8 cellular contexts compared by ENCODE assay signal in the genomic region with DNA sequence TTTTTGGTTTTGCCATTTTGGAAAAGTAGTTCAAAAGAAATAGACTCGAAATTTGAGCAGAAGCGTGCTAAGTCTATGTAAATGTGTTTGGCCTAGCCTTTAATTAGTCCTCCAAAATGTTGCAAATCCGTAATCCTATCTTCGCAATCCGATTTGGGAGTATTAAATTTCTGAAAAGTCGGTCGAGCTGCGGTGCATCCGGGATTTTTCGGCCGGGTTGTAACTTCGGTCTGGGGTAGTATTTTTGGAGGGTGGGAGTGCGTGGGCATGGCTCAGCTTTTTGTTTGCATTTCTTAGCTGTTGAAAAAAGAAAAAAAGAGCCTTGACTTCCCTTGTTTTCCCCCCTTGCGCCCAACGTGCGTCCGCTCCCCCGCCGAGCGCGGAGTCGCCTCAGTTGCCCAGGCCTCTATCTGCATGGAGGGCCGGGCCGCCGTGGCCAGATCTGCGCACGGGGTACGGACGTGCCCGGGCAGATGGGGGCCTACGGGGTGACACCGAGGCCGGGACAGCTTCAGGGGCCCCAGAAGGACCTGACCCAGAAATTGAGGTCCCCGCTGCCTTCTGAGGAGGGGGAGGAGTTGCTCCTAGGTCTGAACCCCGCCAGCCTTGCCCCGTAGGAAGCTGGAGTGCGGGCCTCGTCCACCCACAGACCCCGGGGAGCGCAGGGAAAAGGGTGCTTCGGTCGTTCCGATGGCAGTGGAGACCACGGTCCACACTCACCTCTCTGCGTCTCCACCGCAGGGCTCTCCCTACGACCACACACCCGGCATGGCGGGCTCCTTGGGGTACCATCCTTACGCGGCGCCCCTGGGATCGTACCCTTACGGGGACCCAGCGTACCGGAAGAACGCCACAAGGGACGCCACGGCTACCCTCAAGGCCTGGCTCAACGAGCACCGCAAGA. TPM values are rescaled to one million over a fixed set of nuclear protein-coding genes. Genes with fewer than 3 reads are reported as not detected.
DNase-seq lines count a peak whose midpoint lies in the region; ATAC-seq and TF ChIP-seq lines count a peak whose summit lies in the region.

No MANE protein-coding gene starts in this region.

- peaks cover 7% of the 10 kb centered on the region for H3K9me3 ChIP-seq in WERI-Rb-1 (ENCODE audit: severe bottlenecking)
- no peaks in the 10 kb centered on the region for H3K9me3 ChIP-seq in heart right ventricle
- no peaks in the 10 kb centered on the region for H3K9me3 ChIP-seq in subcutaneous abdominal adipose tissue (ENCODE audit: control insufficient read depth in 5 of 5, low read length in 5 of 5)

- H3K27ac ChIP-seq in WERI-Rb-1 (no peak overlapping the region), heart right ventricle (peak overlapping the region in 9 of 10 donors; percentile 68 to 96 (median 86)), subcutaneous abdominal adipose tissue (ENCODE audit: low read depth, low read length) (peak overlapping the region; percentile 75)

- peaks cover 27% of the 10 kb centered on the region for H3K4me1 Mint-ChIP-seq in T-helper 2 cell treated with Interferon-gamma antibody and Interleukin-4, amounts not matched to agents 5 μg/mL and 100 μg/mL, for 36 hours (ENCODE audit: low read depth)

- TF ChIP-seq CTCF in WERI-Rb-1 (IDR thresholded peaks at IDR 0.05; ENCODE audit: low read depth, low read length): no peak
- no peak for TF ChIP-seq CTCF in heart right ventricle (IDR thresholded peaks at IDR 0.05)

- peak overlapping the region; percentile 65 for H3K4me3 Mint-ChIP-seq in T-helper 2 cell treated with Interferon-gamma antibody and Interleukin-4, amounts not matched to agents 5 μg/mL and 100 μg/mL, for 36 hours

- peak overlapping the region; percentile 59 for H3K4me3 ChIP-seq in WERI-Rb-1 (ENCODE audit: low read depth, low read length)
- H3K4me3 ChIP-seq in heart right ventricle: peak overlapping the region; percentile 58 to 90 (median 74)
- H3K4me3 ChIP-seq in subcutaneous abdominal adipose tissue (ENCODE audit: low read depth in 1 of 5, low read length in 5 of 5): peak overlapping the region; percentile 80 to 88 (median 86)

- H3K9ac ChIP-seq in subcutaneous abdominal adipose tissue (ENCODE audit: low read length in 5 of 5): peak overlapping the region; percentile 51 to 81 (median 56)

- H3K27ac Mint-ChIP-seq in T-helper 2 cell treated with Interferon-gamma antibody and Interleukin-4, amounts not matched to agents 5 μg/mL and 100 μg/mL, for 36 hours: peak overlapping the region; percentile 73

- H3K36me3 ChIP-seq in WERI-Rb-1: no peaks in the 10 kb centered on the region
- peaks cover 0 to 14% (median 0%) of the 10 kb centered on the region in 9 donors for H3K36me3 ChIP-seq in heart right ventricle
- H3K36me3 ChIP-seq in subcutaneous abdominal adipose tissue (ENCODE audit: control insufficient read depth in 5 of 5, insufficient read depth in 5 of 5, low read length in 5 of 5): no peaks in the 10 kb centered on the region

- ATAC-seq in heart right ventricle (no peak), GM21737 (IDR thresholded peaks at IDR 0.05; ENCODE audit: unreplicated experiment) (no peak)

- H3K27me3 Mint-ChIP-seq in T-helper 2 cell treated with Interferon-gamma antibody and Interleukin-4, amounts not matched to agents 5 μg/mL and 100 μg/mL, for 36 hours (ENCODE audit: low read depth): peaks cover 77% of the 10 kb centered on the region

- peaks cover 16% of the 10 kb centered on the region for H3K36me3 Mint-ChIP-seq in T-helper 2 cell treated with Interferon-gamma antibody and Interleukin-4, amounts not matched to agents 5 μg/mL and 100 μg/mL, for 36 hours (ENCODE audit: low read depth)

- peaks cover 39% of the 10 kb centered on the region for H3K27me3 ChIP-seq in WERI-Rb-1 (ENCODE audit: insufficient read depth, low read depth, severe bottlenecking)
- H3K27me3 ChIP-seq in heart right ventricle: peaks cover 0 to 93% (median 51%) of the 10 kb centered on the region in 7 donors
- H3K27me3 ChIP-seq in subcutaneous abdominal adipose tissue (ENCODE audit: control insufficient read depth in 5 of 5, insufficient read depth in 4 of 5, low read length in 5 of 5): peaks cover 5 to 47% (median 33%) of the 10 kb centered on the region in 5 donors

- WGBS in heart right ventricle, 2 donors: 14 to 15% methylated on average over 61 of the region's 61 CpGs

- peaks cover 8% of the 10 kb centered on the region for H3K9me3 Mint-ChIP-seq in T-helper 2 cell treated with Interferon-gamma antibody and Interleukin-4, amounts not matched to agents 5 μg/mL and 100 μg/mL, for 36 hours

- intact Hi-C loops in heart right ventricle (cut with DNase I): loop anchor here in 9 of 10 donors (5.0 to 10.0 kb wide), 10 partner anchors 297 to 1157 kb away; partner anchors contain the start of genes IRX3 (in 2 of the 9) and IRX6 (in 2 of the 9)

- DNase-seq in T-helper 2 cell treated with Interferon-gamma antibody and Interleukin-4, amounts not matched to agents 5 μg/mL and 100 μg/mL, for 36 hours (ENCODE audit: low spot score): no peak
- DNase-seq in T-helper 2 cell (no peak), WERI-Rb-1 (no peak), heart right ventricle (no peak), amniotic stem cell (lab: John Stamatoyannopoulos, UW) (no peak), NCI-H2107 (lab: John Stamatoyannopoulos, UW) (no peak)

- peaks cover 3 to 49% (median 38%) of the 10 kb centered on the region in 9 donors for H3K4me1 ChIP-seq in heart right ventricle
- H3K4me1 ChIP-seq in subcutaneous abdominal adipose tissue (ENCODE audit: control insufficient read depth in 5 of 5, insufficient read depth in 5 of 5, low read length in 5 of 5): peaks cover 0 to 72% (median 52%) of the 10 kb centered on the region in 5 donors

RNA-seq across cellular contexts. Expression of gene IRX5, which starts 1.3 kb away (rescaled TPM):
- total RNA-seq in heart right ventricle: 10 to 100 TPM in 8 of 10 donors, 1 to 10 TPM in 2; 3.7 to 39.8 (median 24.5) TPM
- 10 to 100 TPM; 13.7 to 21.8 TPM for polyA plus RNA-seq in heart right ventricle
